In the genomic region with DNA sequence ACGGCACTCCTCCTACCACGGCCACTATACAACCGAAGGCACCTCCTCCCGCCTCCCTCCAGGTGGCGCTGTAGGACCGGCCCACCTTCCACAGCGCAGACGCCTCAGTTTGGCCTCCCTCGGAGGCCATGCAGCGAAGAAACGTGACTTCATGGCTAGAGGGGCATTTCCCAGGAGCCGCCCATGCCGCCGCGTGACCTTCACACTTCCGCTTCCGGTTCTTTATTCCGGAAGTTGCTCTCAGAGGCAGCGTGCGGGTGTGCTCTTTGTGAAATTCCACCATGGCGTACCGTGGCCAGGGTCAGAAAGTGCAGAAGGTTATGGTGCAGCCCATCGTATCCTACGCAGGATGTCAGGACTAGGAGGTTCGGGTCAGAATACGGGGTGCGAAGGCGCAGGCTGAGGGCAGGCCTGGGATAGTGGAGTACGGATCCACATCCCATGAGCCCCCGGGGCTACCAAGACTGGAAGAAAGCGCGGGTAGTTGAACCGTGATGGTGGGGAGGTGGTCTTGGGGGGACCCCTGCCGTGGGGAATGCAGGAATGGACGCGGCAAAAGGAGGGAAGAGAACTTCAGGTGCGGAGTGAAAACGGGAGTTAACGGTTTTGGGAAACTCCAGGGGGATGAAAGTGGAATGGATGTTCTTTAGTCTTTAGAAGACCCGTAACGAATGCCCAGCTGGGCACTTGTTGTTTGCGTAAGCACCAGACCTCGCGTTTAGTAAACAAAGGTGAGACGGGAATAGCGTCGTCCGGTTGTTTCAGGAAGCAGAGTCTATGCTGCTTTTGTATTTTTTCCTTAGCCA, we compare ENCODE assay signal across 1 cellular context.
A peak's percentile ranks its signal among the peaks of the same experiment; 100 is the strongest.
TF ChIP-seq lines count a peak whose summit lies in the region.

A gene (plus strand): TSS at position 221 of the 806 bp plus-strand sequence. CDS start 61 bp downstream, at position 282.

TF ChIP-seq in K562, 482 proteins besides CTCF, POLR2A, EP300 and RAD21 (continued from another document and continues in another):
- TF ChIP-seq, protein P1, sequence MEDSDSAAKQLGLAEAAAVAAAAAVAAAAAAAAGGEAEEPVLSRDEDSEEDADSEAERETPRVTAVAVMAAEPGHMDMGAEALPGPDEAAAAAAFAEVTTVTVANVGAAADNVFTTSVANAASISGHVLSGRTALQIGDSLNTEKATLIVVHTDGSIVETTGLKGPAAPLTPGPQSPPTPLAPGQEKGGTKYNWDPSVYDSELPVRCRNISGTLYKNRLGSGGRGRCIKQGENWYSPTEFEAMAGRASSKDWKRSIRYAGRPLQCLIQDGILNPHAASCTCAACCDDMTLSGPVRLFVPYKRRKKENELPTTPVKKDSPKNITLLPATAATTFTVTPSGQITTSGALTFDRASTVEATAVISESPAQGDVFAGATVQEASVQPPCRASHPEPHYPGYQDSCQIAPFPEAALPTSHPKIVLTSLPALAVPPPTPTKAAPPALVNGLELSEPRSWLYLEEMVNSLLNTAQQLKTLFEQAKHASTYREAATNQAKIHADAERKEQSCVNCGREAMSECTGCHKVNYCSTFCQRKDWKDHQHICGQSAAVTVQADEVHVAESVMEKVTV (CRISPR knock-in tag; IDR thresholded peaks at IDR 0.05) = peak; percentile 99
- TF ChIP-seq GABPA (tag; conservative IDR thresholded peaks at IDR 0.05; ENCODE audit: low read depth) (peak; percentile 100), HNRNPH1 (optimal IDR thresholded peaks at IDR 0.05; ENCODE audit: low read depth, low read length) (no peak), FUS (optimal IDR thresholded peaks at IDR 0.05; ENCODE audit: low read depth, low read length) (no peak), CBX5 (IDR thresholded peaks at IDR 0.05; ENCODE audit: borderline replicate concordance, low read depth) (peak; percentile 71; the same call in 1 of the 2 replicates), MTF1 (CRISPR knock-in tag; IDR thresholded peaks at IDR 0.05; ENCODE audit: borderline replicate concordance) (no peak), RBM15 (IDR thresholded peaks at IDR 0.05; ENCODE audit: insufficient read depth, low read length) (no peak), NFIC (IDR thresholded peaks at IDR 0.05) (peak; percentile 58; the same call in 1 of the 2 replicates), ILK (tag; IDR thresholded peaks at IDR 0.05; ENCODE audit: borderline replicate concordance, low read depth) (no peak), ZNF780A (CRISPR knock-in tag; IDR thresholded peaks at IDR 0.05) (no peak), MTA3 (IDR thresholded peaks at IDR 0.05; ENCODE audit: borderline replicate concordance) (peak; percentile 96), RUNX1 (IDR thresholded peaks at IDR 0.05; ENCODE audit: low read depth) (no peak), ZNF274 (IDR thresholded peaks at IDR 0.05; ENCODE audit: borderline replicate concordance, low read depth, low read length) (no peak), NBN (IDR thresholded peaks at IDR 0.05; ENCODE audit: low read depth) (peak; percentile 76; the same call in 1 of the 2 replicates), ZNF232 (CRISPR knock-in tag; IDR thresholded peaks at IDR 0.05) (peak; percentile 95), ZNF436 (CRISPR knock-in tag; IDR thresholded peaks at IDR 0.05) (no peak), PCBP2 (IDR thresholded peaks at IDR 0.05; ENCODE audit: low read depth, low read length, poor library complexity, severe bottlenecking) (no peak), NFATC3 (IDR thresholded peaks at IDR 0.05) (0 out of 2 replicates have a peak, but pooled peaks have one; percentile 77), ARID1B (IDR thresholded peaks at IDR 0.05) (peak; percentile 58), MAFK (IDR thresholded peaks at IDR 0.05; ENCODE audit: low read length) (peak; percentile 33; the same call in 1 of the 2 replicates), GTF2F1 (IDR thresholded peaks at IDR 0.05; ENCODE audit: low read depth, low read length) (peak; percentile 87), ZNF12 (CRISPR knock-in tag; IDR thresholded peaks at IDR 0.05) (peak; percentile 89), SRSF9 (IDR thresholded peaks at IDR 0.05; ENCODE audit: borderline replicate concordance, low read depth, low read length) (no peak), EZH2 (IDR thresholded peaks at IDR 0.05; ENCODE audit: borderline replicate concordance, low read depth, low read length) (no peak), ATF1 (CRISPR knock-in tag; IDR thresholded peaks at IDR 0.05) (no peak), ATF1 (tag; IDR thresholded peaks at IDR 0.05) (peak; percentile 92), MBD2 (IDR thresholded peaks at IDR 0.05; ENCODE audit: borderline replicate concordance, low read depth) (peak; percentile 89), GATAD2B (IDR thresholded peaks at IDR 0.05; ENCODE audit: borderline replicate concordance) (peak; percentile 94), ETS2 (tag; IDR thresholded peaks at IDR 0.05; ENCODE audit: borderline replicate concordance, poor library complexity, severe bottlenecking) (no peak), CC2D1A (IDR thresholded peaks at IDR 0.05) (peak; percentile 95), SNIP1 (IDR thresholded peaks at IDR 0.05; ENCODE audit: low read depth) (peak; percentile 98), NFYB (IDR thresholded peaks at IDR 0.05; ENCODE audit: extremely low read depth, insufficient read length) (no peak), RBFOX2 (IDR thresholded peaks at IDR 0.05; ENCODE audit: low read depth, low read length) (peak; percentile 95), MAFG (tag; conservative IDR thresholded peaks at IDR 0.05) (no peak)
- TF ChIP-seq, protein P2, sequence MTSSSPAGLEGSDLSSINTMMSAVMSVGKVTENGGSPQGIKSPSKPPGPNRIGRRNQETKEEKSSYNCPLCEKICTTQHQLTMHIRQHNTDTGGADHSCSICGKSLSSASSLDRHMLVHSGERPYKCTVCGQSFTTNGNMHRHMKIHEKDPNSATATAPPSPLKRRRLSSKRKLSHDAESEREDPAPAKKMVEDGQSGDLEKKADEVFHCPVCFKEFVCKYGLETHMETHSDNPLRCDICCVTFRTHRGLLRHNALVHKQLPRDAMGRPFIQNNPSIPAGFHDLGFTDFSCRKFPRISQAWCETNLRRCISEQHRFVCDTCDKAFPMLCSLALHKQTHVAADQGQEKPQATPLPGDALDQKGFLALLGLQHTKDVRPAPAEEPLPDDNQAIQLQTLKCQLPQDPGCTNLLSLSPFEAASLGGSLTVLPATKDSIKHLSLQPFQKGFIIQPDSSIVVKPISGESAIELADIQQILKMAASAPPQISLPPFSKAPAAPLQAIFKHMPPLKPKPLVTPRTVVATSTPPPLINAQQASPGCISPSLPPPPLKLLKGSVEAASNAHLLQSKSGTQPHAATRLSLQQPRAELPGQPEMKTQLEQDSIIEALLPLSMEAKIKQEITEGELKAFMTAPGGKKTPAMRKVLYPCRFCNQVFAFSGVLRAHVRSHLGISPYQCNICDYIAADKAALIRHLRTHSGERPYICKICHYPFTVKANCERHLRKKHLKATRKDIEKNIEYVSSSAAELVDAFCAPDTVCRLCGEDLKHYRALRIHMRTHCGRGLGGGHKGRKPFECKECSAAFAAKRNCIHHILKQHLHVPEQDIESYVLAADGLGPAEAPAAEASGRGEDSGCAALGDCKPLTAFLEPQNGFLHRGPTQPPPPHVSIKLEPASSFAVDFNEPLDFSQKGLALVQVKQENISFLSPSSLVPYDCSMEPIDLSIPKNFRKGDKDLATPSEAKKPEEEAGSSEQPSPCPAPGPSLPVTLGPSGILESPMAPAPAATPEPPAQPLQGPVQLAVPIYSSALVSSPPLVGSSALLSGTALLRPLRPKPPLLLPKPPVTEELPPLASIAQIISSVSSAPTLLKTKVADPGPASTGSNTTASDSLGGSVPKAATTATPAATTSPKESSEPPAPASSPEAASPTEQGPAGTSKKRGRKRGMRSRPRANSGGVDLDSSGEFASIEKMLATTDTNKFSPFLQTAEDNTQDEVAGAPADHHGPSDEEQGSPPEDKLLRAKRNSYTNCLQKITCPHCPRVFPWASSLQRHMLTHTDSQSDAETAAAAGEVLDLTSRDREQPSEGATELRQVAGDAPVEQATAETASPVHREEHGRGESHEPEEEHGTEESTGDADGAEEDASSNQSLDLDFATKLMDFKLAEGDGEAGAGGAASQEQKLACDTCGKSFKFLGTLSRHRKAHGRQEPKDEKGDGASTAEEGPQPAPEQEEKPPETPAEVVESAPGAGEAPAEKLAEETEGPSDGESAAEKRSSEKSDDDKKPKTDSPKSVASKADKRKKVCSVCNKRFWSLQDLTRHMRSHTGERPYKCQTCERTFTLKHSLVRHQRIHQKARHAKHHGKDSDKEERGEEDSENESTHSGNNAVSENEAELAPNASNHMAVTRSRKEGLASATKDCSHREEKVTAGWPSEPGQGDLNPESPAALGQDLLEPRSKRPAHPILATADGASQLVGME (CRISPR knock-in tag; IDR thresholded peaks at IDR 0.05) = peak; percentile 70; the same call in 1 of the 2 replicates
- TF ChIP-seq, protein P3, sequence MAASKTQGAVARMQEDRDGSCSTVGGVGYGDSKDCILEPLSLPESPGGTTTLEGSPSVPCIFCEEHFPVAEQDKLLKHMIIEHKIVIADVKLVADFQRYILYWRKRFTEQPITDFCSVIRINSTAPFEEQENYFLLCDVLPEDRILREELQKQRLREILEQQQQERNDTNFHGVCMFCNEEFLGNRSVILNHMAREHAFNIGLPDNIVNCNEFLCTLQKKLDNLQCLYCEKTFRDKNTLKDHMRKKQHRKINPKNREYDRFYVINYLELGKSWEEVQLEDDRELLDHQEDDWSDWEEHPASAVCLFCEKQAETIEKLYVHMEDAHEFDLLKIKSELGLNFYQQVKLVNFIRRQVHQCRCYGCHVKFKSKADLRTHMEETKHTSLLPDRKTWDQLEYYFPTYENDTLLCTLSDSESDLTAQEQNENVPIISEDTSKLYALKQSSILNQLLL (CRISPR knock-in tag; IDR thresholded peaks at IDR 0.05; ENCODE audit: borderline replicate concordance) = no peak
- TF ChIP-seq, protein P4, sequence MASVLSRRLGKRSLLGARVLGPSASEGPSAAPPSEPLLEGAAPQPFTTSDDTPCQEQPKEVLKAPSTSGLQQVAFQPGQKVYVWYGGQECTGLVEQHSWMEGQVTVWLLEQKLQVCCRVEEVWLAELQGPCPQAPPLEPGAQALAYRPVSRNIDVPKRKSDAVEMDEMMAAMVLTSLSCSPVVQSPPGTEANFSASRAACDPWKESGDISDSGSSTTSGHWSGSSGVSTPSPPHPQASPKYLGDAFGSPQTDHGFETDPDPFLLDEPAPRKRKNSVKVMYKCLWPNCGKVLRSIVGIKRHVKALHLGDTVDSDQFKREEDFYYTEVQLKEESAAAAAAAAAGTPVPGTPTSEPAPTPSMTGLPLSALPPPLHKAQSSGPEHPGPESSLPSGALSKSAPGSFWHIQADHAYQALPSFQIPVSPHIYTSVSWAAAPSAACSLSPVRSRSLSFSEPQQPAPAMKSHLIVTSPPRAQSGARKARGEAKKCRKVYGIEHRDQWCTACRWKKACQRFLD (CRISPR knock-in tag; IDR thresholded peaks at IDR 0.05) = peak; percentile 78
- TF ChIP-seq, protein P5, sequence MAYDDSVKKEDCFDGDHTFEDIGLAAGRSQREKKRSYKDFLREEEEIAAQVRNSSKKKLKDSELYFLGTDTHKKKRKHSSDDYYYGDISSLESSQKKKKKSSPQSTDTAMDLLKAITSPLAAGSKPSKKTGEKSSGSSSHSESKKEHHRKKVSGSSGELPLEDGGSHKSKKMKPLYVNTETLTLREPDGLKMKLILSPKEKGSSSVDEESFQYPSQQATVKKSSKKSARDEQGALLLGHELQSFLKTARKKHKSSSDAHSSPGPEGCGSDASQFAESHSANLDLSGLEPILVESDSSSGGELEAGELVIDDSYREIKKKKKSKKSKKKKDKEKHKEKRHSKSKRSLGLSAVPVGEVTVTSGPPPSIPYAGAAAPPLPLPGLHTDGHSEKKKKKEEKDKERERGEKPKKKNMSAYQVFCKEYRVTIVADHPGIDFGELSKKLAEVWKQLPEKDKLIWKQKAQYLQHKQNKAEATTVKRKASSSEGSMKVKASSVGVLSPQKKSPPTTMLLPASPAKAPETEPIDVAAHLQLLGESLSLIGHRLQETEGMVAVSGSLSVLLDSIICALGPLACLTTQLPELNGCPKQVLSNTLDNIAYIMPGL (CRISPR knock-in tag; IDR thresholded peaks at IDR 0.05) = peak; percentile 86
- TF ChIP-seq, protein P6, sequence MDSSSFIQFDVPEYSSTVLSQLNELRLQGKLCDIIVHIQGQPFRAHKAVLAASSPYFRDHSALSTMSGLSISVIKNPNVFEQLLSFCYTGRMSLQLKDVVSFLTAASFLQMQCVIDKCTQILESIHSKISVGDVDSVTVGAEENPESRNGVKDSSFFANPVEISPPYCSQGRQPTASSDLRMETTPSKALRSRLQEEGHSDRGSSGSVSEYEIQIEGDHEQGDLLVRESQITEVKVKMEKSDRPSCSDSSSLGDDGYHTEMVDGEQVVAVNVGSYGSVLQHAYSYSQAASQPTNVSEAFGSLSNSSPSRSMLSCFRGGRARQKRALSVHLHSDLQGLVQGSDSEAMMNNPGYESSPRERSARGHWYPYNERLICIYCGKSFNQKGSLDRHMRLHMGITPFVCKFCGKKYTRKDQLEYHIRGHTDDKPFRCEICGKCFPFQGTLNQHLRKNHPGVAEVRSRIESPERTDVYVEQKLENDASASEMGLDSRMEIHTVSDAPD (CRISPR knock-in tag; IDR thresholded peaks at IDR 0.05) = no peak
- TF ChIP-seq, protein P7, sequence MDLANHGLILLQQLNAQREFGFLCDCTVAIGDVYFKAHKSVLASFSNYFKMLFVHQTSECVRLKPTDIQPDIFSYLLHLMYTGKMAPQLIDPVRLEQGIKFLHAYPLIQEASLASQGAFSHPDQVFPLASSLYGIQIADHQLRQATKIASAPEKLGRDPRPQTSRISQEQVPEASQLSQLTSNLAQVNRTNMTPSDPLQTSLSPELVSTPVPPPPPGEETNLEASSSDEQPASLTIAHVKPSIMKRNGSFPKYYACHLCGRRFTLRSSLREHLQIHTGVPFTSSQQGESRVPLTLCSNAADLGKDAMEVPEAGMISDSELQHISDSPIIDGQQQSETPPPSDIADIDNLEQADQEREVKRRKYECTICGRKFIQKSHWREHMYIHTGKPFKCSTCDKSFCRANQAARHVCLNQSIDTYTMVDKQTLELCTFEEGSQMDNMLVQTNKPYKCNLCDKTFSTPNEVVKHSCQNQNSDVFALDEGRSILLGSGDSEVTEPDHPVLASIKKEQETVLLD (IDR thresholded peaks at IDR 0.05) = peak; percentile 64; the same call in 1 of the 2 replicates
- TF ChIP-seq, protein P8, sequence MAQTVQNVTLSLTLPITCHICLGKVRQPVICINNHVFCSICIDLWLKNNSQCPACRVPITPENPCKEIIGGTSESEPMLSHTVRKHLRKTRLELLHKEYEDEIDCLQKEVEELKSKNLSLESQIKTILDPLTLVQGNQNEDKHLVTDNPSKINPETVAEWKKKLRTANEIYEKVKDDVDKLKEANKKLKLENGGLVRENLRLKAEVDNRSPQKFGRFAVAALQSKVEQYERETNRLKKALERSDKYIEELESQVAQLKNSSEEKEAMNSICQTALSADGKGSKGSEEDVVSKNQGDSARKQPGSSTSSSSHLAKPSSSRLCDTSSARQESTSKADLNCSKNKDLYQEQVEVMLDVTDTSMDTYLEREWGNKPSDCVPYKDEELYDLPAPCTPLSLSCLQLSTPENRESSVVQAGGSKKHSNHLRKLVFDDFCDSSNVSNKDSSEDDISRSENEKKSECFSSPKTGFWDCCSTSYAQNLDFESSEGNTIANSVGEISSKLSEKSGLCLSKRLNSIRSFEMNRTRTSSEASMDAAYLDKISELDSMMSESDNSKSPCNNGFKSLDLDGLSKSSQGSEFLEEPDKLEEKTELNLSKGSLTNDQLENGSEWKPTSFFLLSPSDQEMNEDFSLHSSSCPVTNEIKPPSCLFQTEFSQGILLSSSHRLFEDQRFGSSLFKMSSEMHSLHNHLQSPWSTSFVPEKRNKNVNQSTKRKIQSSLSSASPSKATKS (CRISPR knock-in tag; IDR thresholded peaks at IDR 0.05) = 0 out of 2 replicates have a peak, but pooled peaks have one; percentile 48
- TF ChIP-seq, protein P9, sequence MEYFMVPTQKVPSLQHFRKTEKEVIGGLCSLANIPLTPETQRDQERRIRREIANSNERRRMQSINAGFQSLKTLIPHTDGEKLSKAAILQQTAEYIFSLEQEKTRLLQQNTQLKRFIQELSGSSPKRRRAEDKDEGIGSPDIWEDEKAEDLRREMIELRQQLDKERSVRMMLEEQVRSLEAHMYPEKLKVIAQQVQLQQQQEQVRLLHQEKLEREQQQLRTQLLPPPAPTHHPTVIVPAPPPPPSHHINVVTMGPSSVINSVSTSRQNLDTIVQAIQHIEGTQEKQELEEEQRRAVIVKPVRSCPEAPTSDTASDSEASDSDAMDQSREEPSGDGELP (CRISPR knock-in tag; IDR thresholded peaks at IDR 0.05; ENCODE audit: borderline replicate concordance) = peak; percentile 91
